Comparison of ENCODE assay signal across 9 cellular contexts in genomic region chr6:36683145-36683655, GRCh38. TPM values are rescaled to one million over a fixed set of nuclear protein-coding genes. Genes with fewer than 3 reads are reported as not detected.
DNase-seq lines count a peak whose midpoint lies in the region; TF ChIP-seq lines count a peak whose summit lies in the region.
"Had no signal": no experiment of that assay in that cellular context is flagged by ENCODE, and none has a peak within 500 bp of the region (broad histone marks: within the 10 kb centered on the region; RNA-seq: fewer than 3 reads in every experiment).

No MANE protein-coding gene starts in this region.

- H3K9ac ChIP-seq in duodenal mucosa (ENCODE audit: low read depth in 1 of 2, low read length in 2 of 2) (peak overlapping the region; percentile 16 to 48), skeletal muscle satellite cell (ENCODE audit: low read depth, low read length) (no peak overlapping the region), Karpas-422 (ENCODE audit: low read length) (no peak overlapping the region)

- H3K9me2 ChIP-seq in OCI-LY7 (ENCODE audit: insufficient read depth, low read length) (no peaks in the 10 kb centered on the region), Karpas-422 (replicated peaks; ENCODE audit: insufficient read depth, low read length) (no peaks in the 10 kb centered on the region)

- CTCF ChIA-PET in OCI-LY7 (lab: Charles Lee; ENCODE audit: unreplicated experiment) = interaction anchor here (0.7 to 1.1 kb wide), 3 partner anchors 32 to 37 kb away, joined by 3 to 6 read pairs (median 3); no protein-coding TSS in a partner anchor

- H3K4me2 ChIP-seq in OCI-LY7 (ENCODE audit: low read length) = peak overlapping the region; percentile 75
- H3K4me2 ChIP-seq in skeletal muscle satellite cell (ENCODE audit: low read length) = peak overlapping the region; percentile 74
- H3K4me2 ChIP-seq in Karpas-422 (ENCODE audit: low read depth, low read length, poor library complexity, severe bottlenecking) = no peak overlapping the region

- H2AFZ ChIP-seq in OCI-LY7 (ENCODE audit: low read length) = peak overlapping the region; percentile 47; the same call in 1 of the 2 replicates
- H2AFZ ChIP-seq in Karpas-422 (ENCODE audit: low read length) = no peak overlapping the region

- no TSS peak for BruUV-seq in OCI-LY7 (replicated peaks; lab: Mats Ljungman, UMichigan)

- DNase-seq in OCI-LY7 (ENCODE audit: low spot score) (no peak), Karpas-422 (no peak), SW480 (ENCODE audit: low spot score) (no peak), amygdala (lab: John Stamatoyannopoulos, UW) (no peak)
- DNase-seq: NCI-H524 treated with DMSO at 0.1 percent for 48 hours had no signal

- H3K9me3 ChIP-seq in OCI-LY7 (ENCODE audit: low read length) (no peaks in the 10 kb centered on the region), duodenal mucosa (ENCODE audit: control insufficient read depth in 1 of 2, low read length in 2 of 2) (no peaks in the 10 kb centered on the region), skeletal muscle satellite cell (replicated peaks; ENCODE audit: low read length) (no peaks in the 10 kb centered on the region), Karpas-422 (ENCODE audit: low read length) (no peaks in the 10 kb centered on the region)
- H3K9me3 ChIP-seq: tibial artery had no signal

- intact Hi-C loops in OCI-LY7 (cut with micrococcal nuclease; ENCODE audit: unreplicated experiment) = loop anchor here (2.0 kb wide), 1 partner anchor 18 kb away; no protein-coding TSS in a partner anchor

- no peaks in the 10 kb centered on the region for H4K20me1 ChIP-seq in OCI-LY7 (ENCODE audit: insufficient read depth, low read length)
- 0 out of 2 replicates have a peak, but pooled peaks cover 7% of the 10 kb centered on the region for H4K20me1 ChIP-seq in Karpas-422 (ENCODE audit: insufficient read depth, low read depth, low read length)

- H3K36me3 ChIP-seq in OCI-LY7 (ENCODE audit: insufficient read depth, low read length) = no peaks in the 10 kb centered on the region
- peaks cover 29 to 43% of the 10 kb centered on the region in 2 donors for H3K36me3 ChIP-seq in duodenal mucosa (ENCODE audit: control insufficient read depth in 1 of 2, insufficient read depth in 2 of 2, low read length in 2 of 2)
- peaks cover 62% of the 10 kb centered on the region for H3K36me3 ChIP-seq in skeletal muscle satellite cell (ENCODE audit: insufficient read depth, low read length)
- H3K36me3 ChIP-seq in Karpas-422 (ENCODE audit: insufficient read depth, low read length) = no peaks in the 10 kb centered on the region

- H3K27ac ChIP-seq in OCI-LY7 (ENCODE audit: low read depth, low read length, poor library complexity, severe bottlenecking) (peak overlapping the region; percentile 69), duodenal mucosa (ENCODE audit: low read depth, low read length) (peak overlapping the region; percentile 7), Karpas-422 (ENCODE audit: low read length) (no peak overlapping the region)

- H3K4me1 ChIP-seq in OCI-LY7 (ENCODE audit: insufficient read depth, low read length, poor library complexity, severe bottlenecking) (peaks cover 63% of the 10 kb centered on the region), duodenal mucosa (ENCODE audit: control insufficient read depth in 1 of 2, insufficient read depth in 2 of 2, low read length in 2 of 2) (peaks cover 27 to 33% of the 10 kb centered on the region in 2 donors), skeletal muscle satellite cell (ENCODE audit: control insufficient read depth, insufficient read depth, low read length) (peaks cover 21% of the 10 kb centered on the region), Karpas-422 (ENCODE audit: low read length) (peaks cover 28% of the 10 kb centered on the region)

- peak overlapping the region; percentile 3; the same call in 1 of the 2 replicates for H3K4me3 ChIP-seq in GM08714 (ENCODE audit: low read length)
- H3K4me3 ChIP-seq in OCI-LY7 (ENCODE audit: low read depth, low read length, poor library complexity, severe bottlenecking) = peak overlapping the region; percentile 14
- H3K4me3 ChIP-seq in duodenal mucosa (ENCODE audit: low read depth in 1 of 2, low read length in 2 of 2) = peak overlapping the region in 1 of 2 donors; percentile 23
- H3K4me3 ChIP-seq in skeletal muscle satellite cell (ENCODE audit: low read length) = no peak overlapping the region
- H3K4me3 ChIP-seq in Karpas-422 (ENCODE audit: low read length) = no peak overlapping the region

- POLR2A ChIA-PET in OCI-LY7 (lab: Charles Lee) = interaction anchor here (0.6 to 2.5 kb wide), 10 partner anchors 9 to 76 kb away, joined by 3 to 14 read pairs (median 4); no protein-coding TSS in a partner anchor

- no peak for TF ChIP-seq CTCF in OCI-LY7 (conservative IDR thresholded peaks at IDR 0.05; ENCODE audit: low read length)

- H3K79me2 ChIP-seq in OCI-LY7 (ENCODE audit: insufficient read depth, low read depth, low read length) (no peaks in the 10 kb centered on the region), Karpas-422 (ENCODE audit: low read length) (no peaks in the 10 kb centered on the region)

- H3K27me3 ChIP-seq in duodenal mucosa (ENCODE audit: control insufficient read depth in 1 of 2, insufficient read depth in 2 of 2, low read length in 2 of 2) = no peaks in the 10 kb centered on the region
- no peaks in the 10 kb centered on the region for H3K27me3 ChIP-seq in skeletal muscle satellite cell (ENCODE audit: control insufficient read depth, insufficient read depth, low read length)
- H3K27me3 ChIP-seq in Karpas-422 (ENCODE audit: low read length) = no peaks in the 10 kb centered on the region
- H3K27me3 ChIP-seq: tibial artery had no signal

RNA-seq across cellular contexts. Expression of gene CDKN1A, which starts 4.7 kb away (rescaled TPM):
- total RNA-seq in OCI-LY7 (2014; rRNA removed; shearing (Covaris generic)) = 0.13 and 0.41 TPM in 2 replicates
- total RNA-seq in OCI-LY7 (2022) = 1.2 and 1.3 TPM in 2 replicates
- total RNA-seq in skeletal muscle satellite cell (2012; rRNA removed) = 183 and 300 TPM in 2 replicates
- total RNA-seq in Karpas-422 (2014; rRNA removed; shearing (Covaris generic); ENCODE audit: low replicate concordance) = 4.5 and 6.8 TPM in 2 replicates

RNA-seq across cellular contexts. Expression of gene RAB44, which starts 14.4 kb away (rescaled TPM):
- 0.03 and 0.09 TPM in 2 replicates for total RNA-seq in OCI-LY7 (2014; rRNA removed; shearing (Covaris generic))
- not detected in 2 replicates for total RNA-seq in OCI-LY7 (2022)
- not detected in 2 replicates for total RNA-seq in skeletal muscle satellite cell (2012; rRNA removed)
- total RNA-seq in Karpas-422 (2014; rRNA removed; shearing (Covaris generic); ENCODE audit: low replicate concordance) = not detected in 2 replicates

Comparison
In these comparisons a context has a peak if more than half of its experiments do, and no peak if none do; other contexts are left out.
1. H3K4me3 ChIP-seq: peak in GM08714 (single experiment) and OCI-LY7 (single experiment); none in skeletal muscle satellite cell (single experiment) and Karpas-422 (single experiment).
2. H3K9ac ChIP-seq: peak in duodenal mucosa (2 of 2); none in skeletal muscle satellite cell (single experiment) and Karpas-422 (single experiment).